ENCODE assay signal across 24 cellular contexts in genomic region chr19:19592690-19593089, GRCh38. TPM values are rescaled to one million over a fixed set of nuclear protein-coding genes. Genes with fewer than 3 reads are reported as not detected.
A peak's percentile ranks its signal among the peaks of the same experiment; 100 is the strongest.
DNase-seq lines count a peak whose midpoint lies in the region; ATAC-seq and TF ChIP-seq lines count a peak whose summit lies in the region.
"Had no signal": no experiment of that assay in that cellular context is flagged by ENCODE, and none has a peak within 500 bp of the region (broad histone marks: within the 10 kb centered on the region; RNA-seq: fewer than 3 reads in every experiment).

No MANE protein-coding gene starts in this region.

- peaks cover 56% of the 10 kb centered on the region for H3K36me3 Mint-ChIP-seq in activated naive CD4-positive, alpha-beta T cell treated with anti-CD3 and anti-CD28 coated beads, Interleukin-2, amount 10 ng/mL, durations not matched to agents 7 days and 5 days
- H3K36me3 Mint-ChIP-seq in activated naive CD8-positive, alpha-beta T cell treated with anti-CD3 and anti-CD28 coated beads for 36 hours: peaks cover 45% of the 10 kb centered on the region
- H3K36me3 Mint-ChIP-seq in stimulated activated memory B cell treated with anti-CD40 and anti-IgM and Interleukin-4, amounts not matched to agents 10 μg/mL and 1 μg/mL and 100 μg/mL, for 72 hours: peaks cover 36% of the 10 kb centered on the region

- no peak for DNase-seq in activated naive CD4-positive, alpha-beta T cell treated with anti-CD3 and anti-CD28 coated beads, Interleukin-2, amount 10 ng/mL, durations not matched to agents 7 days and 5 days
- no peak for DNase-seq in activated naive CD4-positive, alpha-beta T cell (lab: John Stamatoyannopoulos, UW)
- no peak for DNase-seq in RWPE1 (ENCODE audit: low spot score)
- no peak for DNase-seq in activated naive CD8-positive, alpha-beta T cell treated with anti-CD3 and anti-CD28 coated beads for 36 hours
- no peak for DNase-seq in central memory CD4-positive, alpha-beta T cell
- no peak for DNase-seq in NK-92 treated with Interleukin-12 subunit alpha and Interleukin-12 subunit beta, amount 100 ng/mL, for 24 hours (lab: John Stamatoyannopoulos, UW)
- DNase-seq: activated CD8-positive, alpha-beta memory T cell treated with anti-CD3 and anti-CD28 coated beads for 24 hours; C1 segment of cervical spinal cord; KBM-7; mesenchymal stem cell; NCI-H1417; NCI-H2029 treated with DMSO at 0.1 percent for 48 hours; NCI-H526 treated with DMSO at 0.1 percent for 48 hours; right lobe of liver; stimulated activated CD4-positive, alpha-beta T cell treated with anti-CD3 and anti-CD28 coated beads, Interleukin-2, amount 100 ng/mL, for 48 hours; uterus; WERI-Rb-1 had no signal

- CTCF ChIA-PET in activated naive CD4-positive, alpha-beta T cell treated with anti-CD3 and anti-CD28 coated beads, Interleukin-2, amount 10 ng/mL, durations not matched to agents 7 days and 5 days (lab: Charles Lee): no interaction called here
- CTCF ChIA-PET in RWPE1 (lab: Yijun Ruan, JAX): no interaction called here

- no peak for ATAC-seq in stimulated activated memory B cell treated with anti-CD40 and anti-IgM and Interleukin-4, amounts not matched to agents 10 μg/mL and 1 μg/mL and 100 μg/mL, for 72 hours
- ATAC-seq in GM18873 (IDR thresholded peaks at IDR 0.05; ENCODE audit: low FRiP score, unreplicated experiment): no peak
- ATAC-seq: left lobe of liver had no signal

- no peak for TF ChIP-seq CTCF in RWPE1 (conservative IDR thresholded peaks at IDR 0.05; ENCODE audit: low read depth)

- no peaks in the 10 kb centered on the region for H3K9me3 Mint-ChIP-seq in activated naive CD4-positive, alpha-beta T cell treated with anti-CD3 and anti-CD28 coated beads, Interleukin-2, amount 10 ng/mL, durations not matched to agents 7 days and 5 days
- peaks cover 2% of the 10 kb centered on the region for H3K9me3 Mint-ChIP-seq in activated naive CD8-positive, alpha-beta T cell treated with anti-CD3 and anti-CD28 coated beads for 36 hours
- H3K9me3 Mint-ChIP-seq in stimulated activated memory B cell treated with anti-CD40 and anti-IgM and Interleukin-4, amounts not matched to agents 10 μg/mL and 1 μg/mL and 100 μg/mL, for 72 hours: no peaks in the 10 kb centered on the region

- no peaks in the 10 kb centered on the region for H3K27me3 Mint-ChIP-seq in activated naive CD4-positive, alpha-beta T cell treated with anti-CD3 and anti-CD28 coated beads, Interleukin-2, amount 10 ng/mL, durations not matched to agents 7 days and 5 days
- H3K27me3 Mint-ChIP-seq in activated naive CD8-positive, alpha-beta T cell treated with anti-CD3 and anti-CD28 coated beads for 36 hours: no peaks in the 10 kb centered on the region
- H3K27me3 Mint-ChIP-seq in stimulated activated memory B cell treated with anti-CD40 and anti-IgM and Interleukin-4, amounts not matched to agents 10 μg/mL and 1 μg/mL and 100 μg/mL, for 72 hours: no peaks in the 10 kb centered on the region
- H3K27me3 Mint-ChIP-seq: progenitor cell of endocrine pancreas had no signal

- peak overlapping the region; percentile 74 for H3K27ac Mint-ChIP-seq in activated naive CD4-positive, alpha-beta T cell treated with anti-CD3 and anti-CD28 coated beads, Interleukin-2, amount 10 ng/mL, durations not matched to agents 7 days and 5 days
- peak overlapping the region; percentile 88 for H3K27ac Mint-ChIP-seq in activated naive CD8-positive, alpha-beta T cell treated with anti-CD3 and anti-CD28 coated beads for 36 hours
- H3K27ac Mint-ChIP-seq in stimulated activated memory B cell treated with anti-CD40 and anti-IgM and Interleukin-4, amounts not matched to agents 10 μg/mL and 1 μg/mL and 100 μg/mL, for 72 hours: peak overlapping the region; percentile 91
- H3K27ac Mint-ChIP-seq: progenitor cell of endocrine pancreas had no signal

- H3K4me1 Mint-ChIP-seq in activated naive CD4-positive, alpha-beta T cell treated with anti-CD3 and anti-CD28 coated beads, Interleukin-2, amount 10 ng/mL, durations not matched to agents 7 days and 5 days: peaks cover 84% of the 10 kb centered on the region
- H3K4me1 Mint-ChIP-seq in activated naive CD8-positive, alpha-beta T cell treated with anti-CD3 and anti-CD28 coated beads for 36 hours: peaks cover 64% of the 10 kb centered on the region
- H3K4me1 Mint-ChIP-seq in stimulated activated memory B cell treated with anti-CD40 and anti-IgM and Interleukin-4, amounts not matched to agents 10 μg/mL and 1 μg/mL and 100 μg/mL, for 72 hours: peaks cover 57% of the 10 kb centered on the region

- POLR2A ChIA-PET in RWPE1 (lab: Yijun Ruan, JAX; ENCODE audit: low non-redundant PET): no interaction called here

- H3K4me3 Mint-ChIP-seq in activated naive CD4-positive, alpha-beta T cell treated with anti-CD3 and anti-CD28 coated beads, Interleukin-2, amount 10 ng/mL, durations not matched to agents 7 days and 5 days: no peak overlapping the region
- no peak overlapping the region for H3K4me3 Mint-ChIP-seq in activated naive CD8-positive, alpha-beta T cell treated with anti-CD3 and anti-CD28 coated beads for 36 hours
- H3K4me3 Mint-ChIP-seq in stimulated activated memory B cell treated with anti-CD40 and anti-IgM and Interleukin-4, amounts not matched to agents 10 μg/mL and 1 μg/mL and 100 μg/mL, for 72 hours: no peak overlapping the region

- peak overlapping the region; percentile 87; the same call in 1 of the 2 replicates for H3K27ac ChIP-seq in RWPE1
- H3K27ac ChIP-seq: right lobe of liver, thoracic aorta, uterus, WERI-Rb-1 had no signal

RNA-seq across cellular contexts. Expression of gene PBX4, which starts 25.8 kb away (rescaled TPM):
- 1 to 10 TPM; 8.2 to 9.6 TPM for total RNA-seq in activated naive CD8-positive, alpha-beta T cell treated with anti-CD3 and anti-CD28 coated beads for 36 hours
- total RNA-seq: glomerular endothelial cell, thoracic aorta had no signal

RNA-seq across cellular contexts. Expression of gene LPAR2, which starts 35.3 kb away (rescaled TPM):
- total RNA-seq in activated naive CD8-positive, alpha-beta T cell treated with anti-CD3 and anti-CD28 coated beads for 36 hours: 10 to 100 TPM; 23.7 to 28.4 TPM

RNA-seq across cellular contexts. Expression of gene GMIP, which starts 50.8 kb away (rescaled TPM):
- 10 to 100 TPM; 53.3 to 54.7 TPM for total RNA-seq in activated naive CD8-positive, alpha-beta T cell treated with anti-CD3 and anti-CD28 coated beads for 36 hours

RNA-seq across cellular contexts. Expression of gene CILP2, which starts 54.6 kb away (rescaled TPM):
- total RNA-seq in activated naive CD8-positive, alpha-beta T cell treated with anti-CD3 and anti-CD28 coated beads for 36 hours: under 1 TPM; 0.18 to 0.23 TPM
- total RNA-seq: glomerular endothelial cell, SK-MEL-5 had no signal
